13 cellular contexts compared by ENCODE assay signal in genomic region chr22:41943661-41944209, GRCh38. TPM values are rescaled to one million over a fixed set of nuclear protein-coding genes. Genes with fewer than 3 reads are reported as not detected.
A peak's percentile ranks its signal among the peaks of the same experiment; 100 is the strongest.
DNase-seq lines count a peak whose midpoint lies in the region; ATAC-seq and TF ChIP-seq lines count a peak whose summit lies in the region.
"Had no signal": no experiment of that assay in that cellular context is flagged by ENCODE, and none has a peak within 500 bp of the region (broad histone marks: within the 10 kb centered on the region; RNA-seq: fewer than 3 reads in every experiment).

No MANE protein-coding gene starts in this region.

- H3K4me2 ChIP-seq in hepatocyte, result no peak overlapping the region

- POLR2A ChIA-PET in WTC11 (lab: Charles Lee), result interaction anchor here (0.7 kb wide), 1 partner anchor 126 kb away, joined by 6 read pairs; no protein-coding TSS in a partner anchor

- no peak for TF ChIP-seq CTCF in WTC11 (IDR thresholded peaks at IDR 0.05)
- TF ChIP-seq CTCF in fibroblast of mammary gland (conservative IDR thresholded peaks at IDR 0.05; ENCODE audit: control insufficient read depth, insufficient read depth, low read depth, low read length), result no peak
- TF ChIP-seq CTCF in transverse colon (IDR thresholded peaks at IDR 0.05), result no peak
- no peak for TF ChIP-seq CTCF in hepatocyte (IDR thresholded peaks at IDR 0.05; ENCODE audit: poor library complexity)

- H3K36me3 ChIP-seq in transverse colon (no peaks in the 10 kb centered on the region), hepatocyte (replicated peaks; ENCODE audit: insufficient read depth, low read depth) (no peaks in the 10 kb centered on the region)

- 40 to 59% methylated on average over 4 to 9 of the region's 9 CpGs for WGBS in transverse colon (ENCODE audit: low coverage in 1 of 2), 2 donors
- 86% methylated on average over 9 of the region's 9 CpGs for WGBS in hepatocyte (ENCODE audit: low lambda C conversion rate, missing lambda C conversion rate)

- peaks cover 59% of the 10 kb centered on the region for H3K36me3 Mint-ChIP-seq in WTC11

- no peak for TF ChIP-seq POLR2A in transverse colon (IDR thresholded peaks at IDR 0.05)

- in situ Hi-C loops in transverse colon (cut with MboI; ENCODE audit: low pct_ligation_motif_present in 1 of 4, low pct_unique_long_range_greater_than_20kb in 1 of 4, low sequenced_read_pairs in 3 of 4), result loop anchor here (5.0 to 25.0 kb wide), 5 partner anchors 119 to 249 kb away; partner anchors contain the start of genes MEI1 (in 3 of the 4) and CCDC134 (in 2 of the 4)

- H3K27me3 ChIP-seq in transverse colon (no peaks in the 10 kb centered on the region), hepatocyte (no peaks in the 10 kb centered on the region)

- H2AFZ ChIP-seq in hepatocyte, result no peak overlapping the region

- DNase-seq in stimulated activated CD4-positive, alpha-beta T cell treated with anti-CD3 and anti-CD28 coated beads, Interleukin-1b, Interleukin-23, amount 100 ng/mL, for 48 hours, result peak; percentile 64
- no peak for DNase-seq in stimulated activated CD4-positive, alpha-beta T cell treated with anti-CD3 and anti-CD28 coated beads, Interleukin-4, amount 100 ng/mL, for 24 hours
- DNase-seq in WTC11 (ENCODE audit: low spot score) (no peak), fibroblast of mammary gland (ENCODE audit: low read depth) (peak; percentile 36), transverse colon (peak; percentile 69), hepatocyte (ENCODE audit: low spot score) (no peak)
- no peak for DNase-seq in NK-92 treated with Interleukin-12 subunit alpha and Interleukin-12 subunit beta, amount 100 ng/mL, for 24 hours (lab: John Stamatoyannopoulos, UW)
- DNase-seq: central memory CD4-positive, alpha-beta T cell; foreskin melanocyte; NCI-H1436 treated with DMSO at 0.1 percent for 48 hours; retina had no signal

- H3K4me1 Mint-ChIP-seq in WTC11, result peaks cover 41% of the 10 kb centered on the region

- peaks cover 4% of the 10 kb centered on the region; the same call in 1 of the 2 replicates for H3K27me3 Mint-ChIP-seq in WTC11 (ENCODE audit: low read depth)

- CTCF ChIA-PET in WTC11 (lab: Charles Lee), result interaction anchor here (0.6 to 10.0 kb wide), 4 partner anchors 12 to 247 kb away, joined by 3 to 143 read pairs (median 7); partner anchors contain the start of gene TNFRSF13C

- intact Hi-C loops in transverse colon (cut with DNase I; ENCODE audit: low total_unique reads), result loop anchor here (5.0 to 10.0 kb wide), 3 partner anchors 119 to 246 kb away; partner anchors contain the start of gene MEI1

- no peaks in the 10 kb centered on the region for H3K9me2 ChIP-seq in hepatocyte (replicated peaks; ENCODE audit: insufficient read depth)

- peak overlapping the region; percentile 34 for H3K4me3 Mint-ChIP-seq in WTC11

- peak overlapping the region; percentile 62; the same call in 1 of the 2 replicates for H3K27ac Mint-ChIP-seq in WTC11

- H3K4me1 ChIP-seq in transverse colon, result peaks cover 21 to 43% (median 27%) of the 10 kb centered on the region in 4 donors
- peaks cover 6% of the 10 kb centered on the region for H3K4me1 ChIP-seq in hepatocyte (ENCODE audit: insufficient read depth)

- ATAC-seq in WTC11 (no peak), HG03439 (IDR thresholded peaks at IDR 0.05; ENCODE audit: unreplicated experiment) (no peak)

- H3K4me3 ChIP-seq in fibroblast of mammary gland (ENCODE audit: control insufficient read depth, low read depth, low read length), result no peak overlapping the region
- no peak overlapping the region for H3K4me3 ChIP-seq in transverse colon
- H3K4me3 ChIP-seq in hepatocyte, result no peak overlapping the region

- H3K79me2 ChIP-seq in hepatocyte, result peaks cover 7% of the 10 kb centered on the region

- H3K27ac ChIP-seq in transverse colon, result peak overlapping the region; percentile 53 to 71 (median 64)
- no peak overlapping the region for H3K27ac ChIP-seq in hepatocyte

- no peaks in the 10 kb centered on the region for H3K9me3 ChIP-seq in transverse colon
- no peaks in the 10 kb centered on the region for H3K9me3 ChIP-seq in hepatocyte (ENCODE audit: low read depth)

- no peaks in the 10 kb centered on the region for H4K20me1 ChIP-seq in hepatocyte (ENCODE audit: insufficient read depth, poor library complexity, severe bottlenecking)

- H3K9me3 Mint-ChIP-seq in WTC11, result no peaks in the 10 kb centered on the region

- TF ChIP-seq EP300 in transverse colon (IDR thresholded peaks at IDR 0.05; ENCODE audit: low read depth), result no peak

TF ChIP-seq in WTC11, 78 proteins besides CTCF, POLR2A, EP300 and RAD21:
- TF ChIP-seq TEAD1 (CRISPR knock-in tag; IDR thresholded peaks at IDR 0.05), result no peak
TF ChIP-seq in WTC11: peak in this region for 0.

RNA-seq across cellular contexts. Expression of gene CENPM, which starts 3.2 kb away (rescaled TPM):
- total RNA-seq in WTC11 (2021), result 40.3 to 43.7 TPM (median 41.7 TPM) in 3 replicates
- total RNA-seq in transverse colon, result 10 to 100 TPM in 2 of 4 donors, 1 to 10 TPM in 1, not detected in 1; 6.0 to 22.9 (median 11.0) TPM
- total RNA-seq in hepatocyte, result 6.7 and 8.1 TPM in 2 replicates
- 13.4 and 14.9 TPM in 2 replicates for polyA plus RNA-seq in hepatocyte

RNA-seq across cellular contexts. Expression of gene TNFRSF13C, which starts 17.1 kb away (rescaled TPM):
- total RNA-seq in WTC11 (2021) (2.8 to 3.6 TPM (median 2.8 TPM) in 3 replicates), transverse colon (10 to 100 TPM in 1 of 4 donors, 1 to 10 TPM in 1, under 1 TPM in 2; 0.20 to 15.3 (median 4.3) TPM), hepatocyte (0.07 and 0.12 TPM in 2 replicates)
- polyA plus RNA-seq in hepatocyte, result 0.18 and 0.52 TPM in 2 replicates

RNA-seq across cellular contexts. Expression of gene SEPTIN3, which starts 25.5 kb away (rescaled TPM):
- total RNA-seq in WTC11 (2021) (19.5 to 25.3 TPM (median 24.0 TPM) in 3 replicates), transverse colon (under 1 TPM in 2 of 4 donors, not detected in 2; 0.48 to 0.68 TPM), hepatocyte (1.5 and 2.2 TPM in 2 replicates)
- polyA plus RNA-seq in hepatocyte, result 1.5 and 1.6 TPM in 2 replicates

RNA-seq across cellular contexts. Expression of gene SHISA8, which starts 28.9 kb away (rescaled TPM):
- total RNA-seq in WTC11 (2021) (2.1 to 2.4 TPM (median 2.2 TPM) in 3 replicates), transverse colon (under 1 TPM in 1 of 4 donors, not detected in 3; 0.32 TPM), hepatocyte (not detected in 2 replicates)
- 0.33 TPM in 1 of 2 replicates, not detected in the other for polyA plus RNA-seq in hepatocyte
- total RNA-seq: liver had no signal
- polyA plus RNA-seq: liver had no signal

Comparison
In these comparisons a context has a peak if more than half of its experiments do, and no peak if none do; other contexts are left out.
1. DNase-seq: peak in stimulated activated CD4-positive, alpha-beta T cell treated with anti-CD3 and anti-CD28 coated beads, Interleukin-1b, Interleukin-23, amount 100 ng/mL, for 48 hours (single experiment), fibroblast of mammary gland (single experiment) and transverse colon (single experiment); none in stimulated activated CD4-positive, alpha-beta T cell treated with anti-CD3 and anti-CD28 coated beads, Interleukin-4, amount 100 ng/mL, for 24 hours (single experiment), WTC11 (single experiment), NK-92 treated with Interleukin-12 subunit alpha and Interleukin-12 subunit beta, amount 100 ng/mL, for 24 hours (single experiment) and hepatocyte (single experiment).